Comparison of ENCODE assay signal across 9 cellular contexts in the genomic region with DNA sequence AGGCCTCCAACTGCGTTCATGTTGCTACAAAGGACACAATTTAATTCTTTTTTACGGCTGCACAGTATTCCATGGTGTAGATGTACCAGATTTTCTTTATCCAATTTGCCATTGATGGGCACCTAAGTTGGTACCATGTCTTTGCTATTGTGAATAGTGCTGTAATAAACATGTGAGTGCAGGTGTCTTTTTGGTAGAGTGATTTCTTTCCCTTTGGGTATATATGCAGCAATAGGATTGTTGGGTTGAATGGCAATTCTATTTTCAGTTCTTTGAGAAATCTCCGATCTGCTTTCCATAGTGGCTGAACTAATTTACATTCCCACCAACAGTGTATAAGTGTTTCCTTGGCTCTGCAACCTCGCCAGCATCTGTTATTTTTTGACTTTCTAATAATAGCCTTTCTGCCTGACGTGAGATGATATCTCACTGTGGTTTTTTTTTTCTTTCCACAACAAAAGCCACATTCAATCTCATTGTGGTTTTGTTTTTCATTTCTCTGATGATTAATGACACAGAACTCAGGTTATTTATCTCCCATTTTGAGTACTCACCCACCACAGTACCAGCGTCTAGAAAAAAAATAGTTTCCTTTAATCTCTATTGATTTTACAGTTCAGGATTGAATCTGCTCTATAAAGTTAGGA. TPM values are rescaled to one million over a fixed set of nuclear protein-coding genes. Genes with fewer than 3 reads are reported as not detected.
DNase-seq lines count a peak whose midpoint lies in the region; ATAC-seq and TF ChIP-seq lines count a peak whose summit lies in the region.
"Had no signal": no experiment of that assay in that cellular context is flagged by ENCODE, and none has a peak within 500 bp of the region (broad histone marks: within the 10 kb centered on the region; RNA-seq: fewer than 3 reads in every experiment).

No MANE protein-coding gene starts in this region.

- H3K27ac ChIP-seq in DOHH2 (ENCODE audit: low read depth, low read length), result peak overlapping the region; percentile 86

- no peak for TF ChIP-seq CTCF in DOHH2 (IDR thresholded peaks at IDR 0.05; ENCODE audit: low read depth, low read length, poor library complexity, severe bottlenecking)

- H3K9me3 ChIP-seq in DOHH2 (ENCODE audit: control insufficient read depth, insufficient read depth, low read length), result no peaks in the 10 kb centered on the region

- H3K27me3 Mint-ChIP-seq in activated T-helper 17 cell treated with anti-CD3 and anti-CD28 coated beads, Interleukin-2, amount 50 U/mL, for 72 hours, result peaks cover 4% of the 10 kb centered on the region

- H3K36me3 Mint-ChIP-seq in activated T-helper 17 cell treated with anti-CD3 and anti-CD28 coated beads, Interleukin-2, amount 50 U/mL, for 72 hours (ENCODE audit: low read depth), result peaks cover 8% of the 10 kb centered on the region

- no peaks in the 10 kb centered on the region for H3K27me3 ChIP-seq in DOHH2 (ENCODE audit: control insufficient read depth, low read length)

- H3K9me2 ChIP-seq in DOHH2 (replicated peaks; ENCODE audit: control insufficient read depth, low read length), result no peaks in the 10 kb centered on the region

- no peaks in the 10 kb centered on the region for H4K20me1 ChIP-seq in DOHH2 (ENCODE audit: control insufficient read depth, insufficient read depth, low read depth, low read length)

- H3K79me2 ChIP-seq in DOHH2 (ENCODE audit: control insufficient read depth, low read length), result no peaks in the 10 kb centered on the region

- peak overlapping the region; percentile 39 for H3K4me3 Mint-ChIP-seq in activated T-helper 17 cell treated with anti-CD3 and anti-CD28 coated beads, Interleukin-2, amount 50 U/mL, for 72 hours

- peaks cover 9% of the 10 kb centered on the region for H3K9me3 Mint-ChIP-seq in activated T-helper 17 cell treated with anti-CD3 and anti-CD28 coated beads, Interleukin-2, amount 50 U/mL, for 72 hours

- ATAC-seq in GM19397 (IDR thresholded peaks at IDR 0.05; ENCODE audit: unreplicated experiment) (peak; percentile 76), HG03103 (IDR thresholded peaks at IDR 0.05; ENCODE audit: low read depth, unreplicated experiment) (peak; percentile 77), sciatic nerve (no peak), Right ventricle myocardium superior (ENCODE audit: poor library complexity) (no peak)
- peak; percentile 91 for ATAC-seq in activated T-helper 17 cell treated with anti-CD3 and anti-CD28 coated beads, Interleukin-2, amount 50 U/mL, for 72 hours (replicated peaks)

- H3K4me1 ChIP-seq in DOHH2 (ENCODE audit: control insufficient read depth, low read length), result peaks cover 51% of the 10 kb centered on the region

- DNase-seq in T-helper 9 cell, result no peak
- no peak for DNase-seq in GDM1 (lab: John Stamatoyannopoulos, UW)
- no peak for DNase-seq in sciatic nerve (ENCODE audit: low spot score)
- no peak for DNase-seq in Right ventricle myocardium superior
- DNase-seq: NCI-H2171 had no signal

- H3K36me3 ChIP-seq in DOHH2 (ENCODE audit: control insufficient read depth, low read length), result no peaks in the 10 kb centered on the region

- peak overlapping the region; percentile 73 for H3K27ac Mint-ChIP-seq in activated T-helper 17 cell treated with anti-CD3 and anti-CD28 coated beads, Interleukin-2, amount 50 U/mL, for 72 hours

- peak overlapping the region; percentile 46 for H3K4me3 ChIP-seq in DOHH2 (ENCODE audit: low read length)

- H3K4me2 ChIP-seq in DOHH2 (ENCODE audit: low read length), result peak overlapping the region; percentile 64

- peaks cover 24% of the 10 kb centered on the region for H3F3A ChIP-seq in DOHH2 (ENCODE audit: control insufficient read depth, insufficient read depth)

- H3K4me1 Mint-ChIP-seq in activated T-helper 17 cell treated with anti-CD3 and anti-CD28 coated beads, Interleukin-2, amount 50 U/mL, for 72 hours, result peaks cover 11% of the 10 kb centered on the region

- intact Hi-C loops in sciatic nerve (cut with DNase I), result no loop called here
- intact Hi-C loops in Right ventricle myocardium superior (cut with DNase I), result no loop called here

RNA-seq across cellular contexts. Expression of a gene that starts 21.9 kb away (rescaled TPM):
- 10 to 100 TPM; 17.5 to 60.9 TPM for total RNA-seq in activated T-helper 17 cell treated with anti-CD3 and anti-CD28 coated beads, Interleukin-2, amount 50 U/mL, for 72 hours
- total RNA-seq in sciatic nerve (178 TPM), Right ventricle myocardium superior (17.3 TPM)

Comparison
In these comparisons a context has a peak if more than half of its experiments do, and no peak if none do; other contexts are left out.
1. ATAC-seq: peak in GM19397 (single experiment), HG03103 (single experiment) and activated T-helper 17 cell treated with anti-CD3 and anti-CD28 coated beads, Interleukin-2, amount 50 U/mL, for 72 hours (single experiment); none in sciatic nerve (single experiment) and Right ventricle myocardium superior (single experiment).